ENCODE assay signal across 27 cellular contexts in the genomic region with DNA sequence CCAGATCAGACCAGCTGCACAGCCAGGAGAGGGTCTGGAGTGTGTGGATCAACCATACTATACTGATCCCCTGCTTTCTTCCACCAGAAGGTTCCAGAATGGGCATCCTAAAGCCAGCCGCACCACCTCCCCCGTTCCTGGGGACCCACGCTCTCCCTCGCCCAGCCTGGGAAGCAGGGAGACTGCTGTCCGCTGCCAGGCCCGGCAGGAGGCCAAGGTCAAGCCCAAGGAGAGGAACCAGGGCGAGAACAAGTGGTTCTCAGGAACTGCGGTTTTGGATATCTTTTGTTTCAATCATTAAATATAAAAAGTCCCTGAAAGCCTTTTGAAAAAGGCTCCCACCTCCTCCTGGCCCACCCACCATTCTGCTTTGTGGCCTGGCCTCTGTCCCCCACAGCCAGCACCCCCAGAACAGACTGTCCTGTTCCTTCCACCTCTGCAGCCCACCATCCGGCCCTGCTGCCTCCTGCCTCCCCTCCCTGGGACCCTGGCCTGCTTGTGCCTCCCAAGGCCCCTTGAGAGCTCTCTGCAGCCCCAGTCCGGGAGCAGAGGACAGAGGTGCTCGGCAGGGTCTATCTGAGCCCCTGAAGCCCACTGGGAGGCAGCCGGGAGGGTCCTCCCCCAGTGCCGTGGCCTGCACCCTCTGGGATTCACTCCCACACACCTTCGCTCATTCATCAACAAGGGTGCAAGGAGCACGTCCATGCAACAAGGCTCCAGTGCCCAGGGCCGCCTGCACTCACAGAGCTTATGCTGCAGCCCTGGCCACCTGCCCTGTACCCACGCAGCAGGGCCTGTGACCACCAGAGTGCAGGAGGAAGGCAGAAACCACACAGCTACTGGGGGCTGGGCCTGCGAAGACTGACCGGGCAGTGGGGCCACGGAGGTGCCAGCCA. TPM values are rescaled to one million over a fixed set of nuclear protein-coding genes. Genes with fewer than 3 reads are reported as not detected.
DNase-seq lines count a peak whose midpoint lies in the region; ATAC-seq and TF ChIP-seq lines count a peak whose summit lies in the region.
"Had no signal": no experiment of that assay in that cellular context is flagged by ENCODE, and none has a peak within 500 bp of the region (broad histone marks: within the 10 kb centered on the region; RNA-seq: fewer than 3 reads in every experiment).

No MANE protein-coding gene starts in this region.

- no peak overlapping the region for H2AFZ ChIP-seq in H9 (ENCODE audit: low read length)
- H2AFZ ChIP-seq: parathyroid adenoma had no signal

- H3K27me3 Mint-ChIP-seq in H9 (ENCODE audit: low read depth) = peaks cover 19% of the 10 kb centered on the region

- H2BK5ac ChIP-seq in H9 (ENCODE audit: insufficient read length, low read length) = no peak overlapping the region

- H2AK5ac ChIP-seq in H9 (ENCODE audit: insufficient read length, low read length) = no peak overlapping the region

- no peak overlapping the region for H2BK120ac ChIP-seq in H9 (ENCODE audit: low read depth, low read length, poor library complexity, severe bottlenecking)

- no peak overlapping the region for H4K8ac ChIP-seq in H9 (replicated peaks; ENCODE audit: insufficient read length, low read depth, low read length)

- no peaks in the 10 kb centered on the region for H3K27me3 ChIP-seq in body of pancreas
- peaks cover 0 to 6% of the 10 kb centered on the region in 2 donors for H3K27me3 ChIP-seq in left lung
- peaks cover 0 to 19% (median 0%) of the 10 kb centered on the region in 3 donors for H3K27me3 ChIP-seq in stomach
- H3K27me3 ChIP-seq in H9 (ENCODE audit: insufficient read depth, low read length) = no peaks in the 10 kb centered on the region

- no peak overlapping the region for H3K14ac ChIP-seq in H9 (ENCODE audit: insufficient read depth, low read length)

- no peak for TF ChIP-seq POLR2A in NB4 (IDR thresholded peaks at IDR 0.05; ENCODE audit: extremely low read depth, insufficient read length)
- no peak for TF ChIP-seq POLR2A in body of pancreas (IDR thresholded peaks at IDR 0.05)
- TF ChIP-seq POLR2A in stomach (IDR thresholded peaks at IDR 0.05) = no peak

- intact Hi-C loops in body of pancreas (cut with DNase I) = no loop called here
- intact Hi-C loops in left lung (cut with DNase I) = no loop called here
- intact Hi-C loops in stomach (cut with DNase I; ENCODE audit: low total_unique reads) = no loop called here

- no peaks in the 10 kb centered on the region for H3K79me1 ChIP-seq in H9 (ENCODE audit: insufficient read depth, low read depth, low read length, poor library complexity, severe bottlenecking)

- no peak overlapping the region for H3K18ac ChIP-seq in H9 (ENCODE audit: insufficient read length, low read depth, low read length)

- H2BK12ac ChIP-seq in H9 (ENCODE audit: insufficient read length, low read depth, low read length) = no peak overlapping the region

- no peak overlapping the region for H3T11ph ChIP-seq in H9 (ENCODE audit: low read length)

- peaks cover 11 to 12% of the 10 kb centered on the region in 2 experiments for H3K9me3 Mint-ChIP-seq in H9

- H3K36me3 Mint-ChIP-seq in H9 (ENCODE audit: insufficient read depth in 1 of 3, low read depth in 3 of 3) = peaks cover 0 to 6% (median 0%) of the 10 kb centered on the region in 3 experiments; a peak in 2 of 7 replicates

- H3K27ac Mint-ChIP-seq in H9 = peak overlapping the region in 1 of 3 experiments; percentile 55; a peak in 1 of 7 replicates
- H3K27ac Mint-ChIP-seq: activated naive CD8-positive, alpha-beta T cell; activated T-helper 1 cell treated with anti-CD3 and anti-CD28 coated beads, Interleukin-12 subunit alpha, Interleukin-12 subunit beta, Interleukin-2, Interleukin-4 antibody, amounts not matched to agents 30 ng/mL and 10 ng/mL and 1 ng/mL, durations not matched to agents 14 hours and 24 hours and 36 hours; naive thymus-derived CD4-positive, alpha-beta T cell; T-helper 2 cell treated with Interferon-gamma antibody and Interleukin-4, amounts not matched to agents 5 μg/mL and 100 μg/mL, for 36 hours had no signal

- peak; percentile 36 for ATAC-seq in body of pancreas
- peak; percentile 68 for ATAC-seq in left lung
- no peak for ATAC-seq in GM21737 (IDR thresholded peaks at IDR 0.05; ENCODE audit: unreplicated experiment)
- no peak for ATAC-seq in HG02571 (IDR thresholded peaks at IDR 0.05; ENCODE audit: unreplicated experiment)
- ATAC-seq: activated CD4-positive, CD25-positive, alpha-beta regulatory T cell treated with anti-CD3 and anti-CD28 coated beads, Interleukin-2, amount 50 U/mL, for 24 hours; SK-N-SH treated with all-trans-retinoic acid at 6 μM for 48 hours had no signal

- no peak overlapping the region for H3K4me3 Mint-ChIP-seq in H9
- H3K4me3 Mint-ChIP-seq: activated naive CD8-positive, alpha-beta T cell; activated T-helper 1 cell treated with anti-CD3 and anti-CD28 coated beads, Interleukin-12 subunit alpha, Interleukin-12 subunit beta, Interleukin-2, Interleukin-4 antibody, amounts not matched to agents 30 ng/mL and 10 ng/mL and 1 ng/mL, durations not matched to agents 14 hours and 24 hours and 36 hours; naive thymus-derived CD4-positive, alpha-beta T cell; T-helper 2 cell treated with Interferon-gamma antibody and Interleukin-4, amounts not matched to agents 5 μg/mL and 100 μg/mL, for 36 hours had no signal

- H3K23ac ChIP-seq in H9 (ENCODE audit: insufficient read length, low read depth, low read length) = no peak overlapping the region

- peaks cover 3% of the 10 kb centered on the region for H3K23me2 ChIP-seq in H9 (ENCODE audit: insufficient read length, low read depth, low read length, poor library complexity, severe bottlenecking)

- H3K27ac ChIP-seq in body of pancreas = no peak overlapping the region
- no peak overlapping the region for H3K27ac ChIP-seq in left lung
- H3K27ac ChIP-seq in stomach = peak overlapping the region in 3 of 5 donors; percentile 8 to 46 (median 23)
- H3K27ac ChIP-seq in H9 (ENCODE audit: insufficient read length, low read depth, low read length) = no peak overlapping the region
- H3K27ac ChIP-seq: parathyroid adenoma, tibial artery had no signal

- H3K4me1 ChIP-seq in body of pancreas (peaks cover 13% of the 10 kb centered on the region), left lung (peaks cover 0 to 9% of the 10 kb centered on the region in 2 donors), stomach (peaks cover 0 to 15% (median 0%) of the 10 kb centered on the region in 4 donors), H9 (ENCODE audit: insufficient read depth, low read length) (no peaks in the 10 kb centered on the region)
- H3K4me1 ChIP-seq: parathyroid adenoma, tibial artery had no signal

- H2BK15ac ChIP-seq in H9 (ENCODE audit: low read depth, low read length) = no peak overlapping the region

- no peaks in the 10 kb centered on the region for H3K36me3 ChIP-seq in body of pancreas (replicated peaks in 1 of 2; ENCODE audit: insufficient read depth in 1 of 2, low read depth in 2 of 2)
- no peaks in the 10 kb centered on the region for H3K36me3 ChIP-seq in left lung
- no peaks in the 10 kb centered on the region for H3K36me3 ChIP-seq in stomach
- H3K36me3 ChIP-seq: tibial artery had no signal

- TF ChIP-seq EP300 in stomach (IDR thresholded peaks at IDR 0.05) = no peak

- H3K4me3 ChIP-seq in NB4 (ENCODE audit: low read depth, low read length) (no peak overlapping the region), body of pancreas (no peak overlapping the region), left lung (no peak overlapping the region), stomach (no peak overlapping the region)
- H3K4me3 ChIP-seq: tibial artery had no signal

- peak; percentile 62 for DNase-seq in NB4 (ENCODE audit: low read depth)
- peak; percentile 33 to 74 (median 54) for DNase-seq in body of pancreas
- peak in 1 of 2 donors; percentile 53 for DNase-seq in left lung
- peak; percentile 64 for DNase-seq in stomach
- no peak for DNase-seq in H9
- DNase-seq: DMS53; H7; naive thymus-derived CD4-positive, alpha-beta T cell; NCI-H1092 treated with DMSO at 0.1 percent for 48 hours; NCI-H2081 treated with DMSO at 0.1 percent for 48 hours; NCI-H510A; RPMI8226; stimulated activated CD4-positive, alpha-beta T cell treated with anti-CD3 and anti-CD28 coated beads, Interleukin-1b, Interleukin-23, amount 100 ng/mL, for 48 hours; stimulated activated naive CD4-positive, alpha-beta T cell; tibial artery had no signal

- no peak overlapping the region for H3K9ac ChIP-seq in H9 (ENCODE audit: extremely low read depth, insufficient read length, low read length)
- H3K9ac ChIP-seq: parathyroid adenoma had no signal

- peaks cover 0 to 3% of the 10 kb centered on the region in 2 experiments; a peak in 1 of 4 replicates for H3K4me1 Mint-ChIP-seq in H9

- no peaks in the 10 kb centered on the region for H3K9me3 ChIP-seq in body of pancreas
- peaks cover 0 to 16% of the 10 kb centered on the region in 2 donors for H3K9me3 ChIP-seq in left lung
- H3K9me3 ChIP-seq in stomach = peaks cover 0 to 16% (median 9%) of the 10 kb centered on the region in 4 donors
- no peaks in the 10 kb centered on the region for H3K9me3 ChIP-seq in H9 (ENCODE audit: control insufficient read depth, low read depth, low read length)

- H3K4me2 ChIP-seq in H9 (ENCODE audit: insufficient read depth, insufficient read length, low read length) = no peak overlapping the region

- H3K56ac ChIP-seq in H9 (ENCODE audit: insufficient read length, low read depth, low read length) = no peak overlapping the region

- no peak for TF ChIP-seq CTCF in NB4 (IDR thresholded peaks at IDR 0.05; ENCODE audit: low read depth, low read length)
- no peak for TF ChIP-seq CTCF in body of pancreas (IDR thresholded peaks at IDR 0.05)
- TF ChIP-seq CTCF in left lung (IDR thresholded peaks at IDR 0.05) = no peak
- no peak for TF ChIP-seq CTCF in stomach (IDR thresholded peaks at IDR 0.05)
- TF ChIP-seq CTCF in H9 (conservative IDR thresholded peaks at IDR 0.05) = no peak

- H4K5ac ChIP-seq in H9 (ENCODE audit: insufficient read length, low read depth, low read length) = no peak overlapping the region

- no peak overlapping the region for H2BK20ac ChIP-seq in H9 (ENCODE audit: low read depth, low read length, poor library complexity, severe bottlenecking)

- no peak overlapping the region for H3K4ac ChIP-seq in H9 (ENCODE audit: low read depth, low read length)

- WGBS in body of pancreas, 2 donors = 50 to 71% methylated on average over 6 to 20 of the region's 20 CpGs
- WGBS in stomach, 5 donors = 61 to 78% (median 69%) methylated on average over 12 to 20 of the region's 20 CpGs
- WGBS in H9 (ENCODE audit: extremely low coverage, insufficient read length, low lambda C conversion rate) = no CpG with 5 or more reads among the region's 20 CpGs

- H4K20me1 ChIP-seq in H9 (ENCODE audit: control insufficient read depth, insufficient read depth, insufficient read length) = no peaks in the 10 kb centered on the region

- no peak overlapping the region for H4K91ac ChIP-seq in H9 (ENCODE audit: insufficient read length, low read depth, low read length)

- no peaks in the 10 kb centered on the region for H3K79me2 ChIP-seq in H9 (ENCODE audit: insufficient read depth, low read length)
- H3K79me2 ChIP-seq: parathyroid adenoma had no signal

RNA-seq across cellular contexts. Expression of a gene that starts 0.6 kb away (rescaled TPM):
- total RNA-seq in body of pancreas (not detected), left lung (10 to 100 TPM in 1 of 2 donors, under 1 TPM in 1; 0.38 to 18.9 TPM), stomach (10 to 100 TPM in 2 of 5 donors, 1 to 10 TPM in 1, not detected in 2; 7.0 to 31.2 (median 12.5) TPM), H9 (2021) (not detected in 2 replicates)
- polyA plus RNA-seq in stomach = 10 to 100 TPM; 18.8 to 23.2 (median 19.5) TPM
- total RNA-seq: activated CD8-positive, alpha-beta memory T cell treated with anti-CD3 and anti-CD28 coated beads for 36 hours; activated T-helper 1 cell treated with anti-CD3 and anti-CD28 coated beads, Interleukin-12 subunit alpha, Interleukin-12 subunit beta, Interleukin-2, Interleukin-4 antibody, amounts not matched to agents 30 ng/mL and 10 ng/mL and 1 ng/mL, durations not matched to agents 14 hours and 24 hours and 36 hours; fibroblast of lung; H7; LHCN-M2; lung microvascular endothelial cell; naive thymus-derived CD4-positive, alpha-beta T cell had no signal
- polyA plus RNA-seq: fibroblast of lung; naive thymus-derived CD4-positive, alpha-beta T cell had no signal

RNA-seq across cellular contexts. Expression of a gene that starts 6.2 kb away (rescaled TPM):
- total RNA-seq in body of pancreas (1 to 10 TPM in 1 of 2 donors, under 1 TPM in 1; 0.78 to 4.6 TPM), left lung (10 to 100 TPM in 1 of 2 donors, under 1 TPM in 1; 0.32 to 10.0 TPM), stomach (10 to 100 TPM in 1 of 5 donors, 1 to 10 TPM in 3, under 1 TPM in 1; 0.58 to 25.5 (median 4.9) TPM), H9 (2021) (0.75 and 1.5 TPM in 2 replicates)
- 10 to 100 TPM in 2 of 3 donors, 1 to 10 TPM in 1; 7.7 to 18.4 (median 10.2) TPM for polyA plus RNA-seq in stomach
- total RNA-seq: fibroblast of lung, LHCN-M2, lung microvascular endothelial cell had no signal
- polyA plus RNA-seq: fibroblast of lung had no signal

RNA-seq across cellular contexts. Expression of a gene that starts 9.1 kb away (rescaled TPM):
- total RNA-seq in body of pancreas (not detected), left lung (not detected), stomach (not detected), H9 (2021) (not detected in 2 replicates)
- not detected for polyA plus RNA-seq in stomach
- total RNA-seq: activated CD8-positive, alpha-beta memory T cell treated with anti-CD3 and anti-CD28 coated beads for 36 hours; activated T-helper 1 cell treated with anti-CD3 and anti-CD28 coated beads, Interleukin-12 subunit alpha, Interleukin-12 subunit beta, Interleukin-2, Interleukin-4 antibody, amounts not matched to agents 30 ng/mL and 10 ng/mL and 1 ng/mL, durations not matched to agents 14 hours and 24 hours and 36 hours; fibroblast of lung; H7; LHCN-M2; lung microvascular endothelial cell had no signal
- polyA plus RNA-seq: fibroblast of lung; naive thymus-derived CD4-positive, alpha-beta T cell had no signal

RNA-seq across cellular contexts. Expression of a gene that starts 15.4 kb away (rescaled TPM):
- not detected for total RNA-seq in body of pancreas
- not detected for total RNA-seq in left lung
- total RNA-seq in stomach = not detected
- not detected for polyA plus RNA-seq in stomach
- 0.61 TPM in 1 of 2 replicates, not detected in the other for total RNA-seq in H9 (2021)
- total RNA-seq: activated CD8-positive, alpha-beta memory T cell treated with anti-CD3 and anti-CD28 coated beads for 36 hours; activated T-helper 1 cell treated with anti-CD3 and anti-CD28 coated beads, Interleukin-12 subunit alpha, Interleukin-12 subunit beta, Interleukin-2, Interleukin-4 antibody, amounts not matched to agents 30 ng/mL and 10 ng/mL and 1 ng/mL, durations not matched to agents 14 hours and 24 hours and 36 hours; fibroblast of lung; H7; LHCN-M2; lung microvascular endothelial cell; naive thymus-derived CD4-positive, alpha-beta T cell had no signal
- polyA plus RNA-seq: fibroblast of lung; naive thymus-derived CD4-positive, alpha-beta T cell had no signal

RNA-seq across cellular contexts. Expression of a gene that starts 36.5 kb away (rescaled TPM):
- total RNA-seq in body of pancreas (10 to 100 TPM in 1 of 2 donors, 1 to 10 TPM in 1; 2.0 to 25.7 TPM), left lung (10 to 100 TPM; 12.6 to 12.7 TPM), stomach (10 to 100 TPM in 1 of 5 donors, 1 to 10 TPM in 2, under 1 TPM in 1, not detected in 1; 0.45 to 10.4 (median 5.8) TPM), H9 (2021) (38.2 and 40.3 TPM in 2 replicates)
- polyA plus RNA-seq in stomach = 1 to 10 TPM; 1.6 to 4.7 (median 4.0) TPM
- total RNA-seq: activated CD8-positive, alpha-beta memory T cell treated with anti-CD3 and anti-CD28 coated beads for 36 hours; LHCN-M2 had no signal

Comparison
In these comparisons a context has a peak if more than half of its experiments do, and no peak if none do; other contexts are left out.
1. ATAC-seq: peak in body of pancreas (single experiment) and left lung (single experiment); none in GM21737 (single experiment) and HG02571 (single experiment).
2. H3K27ac ChIP-seq: peak in stomach (3 of 5); none in body of pancreas (0 of 4), left lung (0 of 2) and H9 (single experiment).